In genomic region chr1:243727503-243728191, GRCh38 we compare ENCODE assay signal across 9 cellular contexts.
DNase-seq lines count a peak whose midpoint lies in the region; ATAC-seq and TF ChIP-seq lines count a peak whose summit lies in the region.
"Had no signal": no experiment of that assay in that cellular context is flagged by ENCODE, and none has a peak within 500 bp of the region (broad histone marks: within the 10 kb centered on the region; RNA-seq: fewer than 3 reads in every experiment).

No MANE protein-coding gene starts in this region.

- peak overlapping the region in 1 of 5 donors; percentile 33 for H3K27ac ChIP-seq in adrenal gland

- 74 to 95% (median 87%) methylated on average over 4 of the region's 4 CpGs for WGBS in adrenal gland, 4 donors

- H3K36me3 ChIP-seq in GM06990 (ENCODE audit: control insufficient read depth, insufficient read depth, low read length) = peaks cover 3% of the 10 kb centered on the region; the same call in 1 of the 2 replicates
- no peaks in the 10 kb centered on the region for H3K36me3 ChIP-seq in H7 (replicated peaks; ENCODE audit: control insufficient read depth, insufficient read depth, low read length)
- no peaks in the 10 kb centered on the region for H3K36me3 ChIP-seq in adrenal gland (replicated peaks in 1 of 2)

- no peaks in the 10 kb centered on the region for H3K36me3 Mint-ChIP-seq in T-helper 17 cell (ENCODE audit: low read depth)

- H3K4me3 ChIP-seq in GM06990 (replicated peaks; ENCODE audit: low read depth, low read length) (0 out of 2 replicates have a peak overlapping the region, but pooled peaks have one; percentile 1), H7 (ENCODE audit: insufficient read depth, low read depth, low read length) (no peak overlapping the region), adrenal gland (no peak overlapping the region)

- H3K9me3 ChIP-seq in T-helper 17 cell (ENCODE audit: control insufficient read depth, low read length, poor library complexity, severe bottlenecking) (no peaks in the 10 kb centered on the region), adrenal gland (replicated peaks in 1 of 3) (peaks cover 0 to 4% (median 0%) of the 10 kb centered on the region in 3 donors)

- no peaks in the 10 kb centered on the region for H3K27me3 Mint-ChIP-seq in T-helper 17 cell

- peaks cover 36% of the 10 kb centered on the region for H3K4me1 Mint-ChIP-seq in T-helper 17 cell

- peak; percentile 44 for DNase-seq in GM06990 (ENCODE audit: extremely low read depth, insufficient read length)
- no peak for DNase-seq in T-helper 17 cell
- no peak for DNase-seq in H7
- DNase-seq in left lobe of liver (ENCODE audit: low spot score) = no peak
- no peak for DNase-seq in NCI-H2196 (lab: John Stamatoyannopoulos, UW; ENCODE audit: unreplicated experiment)
- DNase-seq in adrenal gland = no peak

- no peak overlapping the region for H3K4me3 Mint-ChIP-seq in T-helper 17 cell

- intact Hi-C loops in adrenal gland (cut with DNase I) = no loop called here

- no peak for TF ChIP-seq POLR2A in adrenal gland (IDR thresholded peaks at IDR 0.05)

- no peak overlapping the region for H3K27ac Mint-ChIP-seq in T-helper 17 cell

- H3K27me3 ChIP-seq in GM06990 (replicated peaks; ENCODE audit: control insufficient read depth, insufficient read depth, low read length) (no peaks in the 10 kb centered on the region), H7 (ENCODE audit: control insufficient read depth, insufficient read depth, low read length) (no peaks in the 10 kb centered on the region), adrenal gland (no peaks in the 10 kb centered on the region)

- no peak for TF ChIP-seq CTCF in GM06990 (IDR thresholded peaks at IDR 0.05; ENCODE audit: insufficient read depth, low read length, poor library complexity, severe bottlenecking)
- TF ChIP-seq CTCF in adrenal gland (IDR thresholded peaks at IDR 0.05) = no peak

- peaks cover 9 to 16% of the 10 kb centered on the region in 2 donors for H3K4me1 ChIP-seq in adrenal gland (replicated peaks in 1 of 2)

- ATAC-seq in GM21360 (IDR thresholded peaks at IDR 0.05; ENCODE audit: unreplicated experiment) = peak; percentile 80
- peak; percentile 83 for ATAC-seq in HG03108 (IDR thresholded peaks at IDR 0.05; ENCODE audit: unreplicated experiment)
- peak; percentile 45 for ATAC-seq in T-helper 17 cell
- ATAC-seq in left lobe of liver = no peak
- ATAC-seq: sciatic nerve had no signal
